In the genomic region with DNA sequence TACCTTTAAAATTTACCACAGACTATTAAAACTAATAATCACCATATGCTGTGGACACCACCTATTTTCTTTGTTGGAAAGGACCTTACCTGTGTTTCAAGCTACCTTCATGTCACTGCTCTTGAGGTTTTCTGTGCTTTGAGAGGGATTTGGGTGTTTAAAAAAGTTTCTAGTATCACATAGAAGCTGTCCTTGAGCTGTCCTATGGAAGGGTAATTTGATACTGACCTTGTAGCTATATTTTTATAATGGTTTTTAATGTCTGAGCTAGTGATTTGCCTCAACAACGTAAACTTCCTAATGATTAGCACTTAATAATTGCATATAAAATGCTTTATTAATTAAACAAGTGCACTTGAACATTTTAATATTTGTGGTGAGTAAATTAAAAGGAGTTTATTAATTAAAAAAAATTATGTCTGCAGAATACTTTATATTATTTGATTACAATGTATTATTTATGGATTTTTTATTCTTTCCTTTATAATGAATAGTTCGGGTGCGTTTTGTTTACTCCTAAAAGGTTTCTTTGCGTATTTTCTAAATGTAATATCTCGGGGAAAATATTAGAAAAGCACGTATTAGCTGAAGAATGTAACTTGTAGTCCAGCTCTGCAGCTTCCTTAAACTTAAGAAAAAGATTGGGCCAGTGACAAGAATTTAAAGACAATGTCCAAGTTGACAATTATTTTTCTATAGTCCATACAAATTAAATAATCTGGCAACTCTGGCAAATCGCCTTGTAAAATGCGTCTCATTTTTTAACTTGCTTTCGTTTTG, we compare ENCODE assay signal across 10 cellular contexts. TPM values are rescaled to one million over a fixed set of nuclear protein-coding genes. Genes with fewer than 3 reads are reported as not detected.
A peak's percentile ranks its signal among the peaks of the same experiment; 100 is the strongest.
DNase-seq lines count a peak whose midpoint lies in the region; ATAC-seq and TF ChIP-seq lines count a peak whose summit lies in the region.
"Had no signal": no experiment of that assay in that cellular context is flagged by ENCODE, and none has a peak within 500 bp of the region (broad histone marks: within the 10 kb centered on the region; RNA-seq: fewer than 3 reads in every experiment).

No MANE protein-coding gene starts in this region.

- H3K4me3 Mint-ChIP-seq in activated T-cell treated with anti-CD3 and anti-CD28 coated beads, Interleukin-2, amount 50 U/mL, for 4 hours = peak overlapping the region; percentile 74

- no peak for ATAC-seq in activated T-cell treated with anti-CD3 and anti-CD28 coated beads, Interleukin-2, amount 50 U/mL, for 4 hours

- TF ChIP-seq EP300 in suprapubic skin (IDR thresholded peaks at IDR 0.05) = no peak

- peaks cover 2% of the 10 kb centered on the region for H3K36me3 Mint-ChIP-seq in activated T-cell treated with anti-CD3 and anti-CD28 coated beads, Interleukin-2, amount 50 U/mL, for 4 hours (ENCODE audit: insufficient read depth)

- H3K9me3 ChIP-seq in suprapubic skin = no peaks in the 10 kb centered on the region

- H3K4me1 ChIP-seq in suprapubic skin = peaks cover 57% of the 10 kb centered on the region

- H3K4me1 Mint-ChIP-seq in activated T-cell treated with anti-CD3 and anti-CD28 coated beads, Interleukin-2, amount 50 U/mL, for 4 hours (ENCODE audit: low read depth) = peaks cover 32% of the 10 kb centered on the region

- no peak for TF ChIP-seq CTCF in epithelial cell of proximal tubule (conservative IDR thresholded peaks at IDR 0.05; ENCODE audit: low read depth, low read length)
- TF ChIP-seq CTCF in suprapubic skin (IDR thresholded peaks at IDR 0.05) = no peak

- H3K4me3 ChIP-seq in epithelial cell of proximal tubule (ENCODE audit: low read depth, low read length) (peak overlapping the region; percentile 63), suprapubic skin (peak overlapping the region; percentile 65)
- H3K4me3 ChIP-seq: BLaER1 had no signal

- peaks cover 4% of the 10 kb centered on the region for H3K9me3 Mint-ChIP-seq in activated T-cell treated with anti-CD3 and anti-CD28 coated beads, Interleukin-2, amount 50 U/mL, for 4 hours

- TF ChIP-seq POLR2A in suprapubic skin (IDR thresholded peaks at IDR 0.05) = no peak

- H3K27me3 Mint-ChIP-seq in activated T-cell treated with anti-CD3 and anti-CD28 coated beads, Interleukin-2, amount 50 U/mL, for 4 hours (ENCODE audit: low read depth) = peaks cover 81% of the 10 kb centered on the region

- peak overlapping the region; percentile 96 for H3K27ac ChIP-seq in suprapubic skin
- H3K27ac ChIP-seq: BLaER1 had no signal

- H3K27me3 ChIP-seq in suprapubic skin = peaks cover 97% of the 10 kb centered on the region

- 32% methylated on average over 9 of the region's 9 CpGs for WGBS in suprapubic skin

- no peak for DNase-seq in activated T-cell treated with anti-CD3 and anti-CD28 coated beads, Interleukin-2, amount 50 U/mL, for 4 hours
- no peak for DNase-seq in activated T-cell treated with anti-CD3 and anti-CD28 coated beads, Interleukin-2, amount 50 U/mL, for 48 hours
- DNase-seq in epithelial cell of proximal tubule (ENCODE audit: low read depth) (no peak), suprapubic skin (ENCODE audit: low spot score in 2 of 2) (no peak), NCI-H1694 treated with DMSO at 0.1 percent for 48 hours (lab: John Stamatoyannopoulos, UW) (no peak), NCI-H1092 (lab: John Stamatoyannopoulos, UW) (no peak)
- DNase-seq: foreskin melanocyte, NCI-H2227 treated with DMSO at 0.1 percent for 48 hours had no signal

- no peaks in the 10 kb centered on the region for H3K36me3 ChIP-seq in suprapubic skin
- H3K36me3 ChIP-seq: BLaER1 had no signal

RNA-seq across cellular contexts. Expression of a gene that starts 2.3 kb away (rescaled TPM):
- under 1 TPM in 1 of 3 donors, not detected in 2; 0.11 TPM for total RNA-seq in activated T-cell treated with anti-CD3 and anti-CD28 coated beads, Interleukin-2, amount 50 U/mL, for 4 hours
- 18.0 and 26.5 TPM in 2 replicates for total RNA-seq in epithelial cell of proximal tubule
- total RNA-seq in suprapubic skin = 1 to 10 TPM; 1.4 to 6.0 (median 2.6) TPM
- total RNA-seq: activated CD8-positive, alpha-beta memory T cell treated with anti-CD3 and anti-CD28 coated beads for 36 hours had no signal

RNA-seq across cellular contexts. Expression of a gene that starts 9.3 kb away (rescaled TPM):
- not detected for total RNA-seq in activated T-cell treated with anti-CD3 and anti-CD28 coated beads, Interleukin-2, amount 50 U/mL, for 4 hours
- total RNA-seq in epithelial cell of proximal tubule (9.8 and 11.5 TPM in 2 replicates), suprapubic skin (1 to 10 TPM in 2 of 4 donors, under 1 TPM in 1, not detected in 1; 0.26 to 3.1 (median 2.6) TPM)
- total RNA-seq: activated CD8-positive, alpha-beta memory T cell treated with anti-CD3 and anti-CD28 coated beads for 36 hours had no signal

RNA-seq across cellular contexts. Expression of a gene that starts 15.2 kb away (rescaled TPM):
- total RNA-seq in activated T-cell treated with anti-CD3 and anti-CD28 coated beads, Interleukin-2, amount 50 U/mL, for 4 hours = not detected
- 14.3 and 18.8 TPM in 2 replicates for total RNA-seq in epithelial cell of proximal tubule
- under 1 TPM in 2 of 4 donors, not detected in 2; 0.56 to 0.59 TPM for total RNA-seq in suprapubic skin
- total RNA-seq: activated CD8-positive, alpha-beta memory T cell treated with anti-CD3 and anti-CD28 coated beads for 36 hours had no signal

RNA-seq across cellular contexts. Expression of a gene that starts 19.5 kb away (rescaled TPM):
- not detected for total RNA-seq in activated T-cell treated with anti-CD3 and anti-CD28 coated beads, Interleukin-2, amount 50 U/mL, for 4 hours
- total RNA-seq in epithelial cell of proximal tubule (26.0 and 28.0 TPM in 2 replicates), suprapubic skin (1 to 10 TPM in 2 of 4 donors, not detected in 2; 1.9 to 3.1 TPM)
- total RNA-seq: activated CD8-positive, alpha-beta memory T cell treated with anti-CD3 and anti-CD28 coated beads for 36 hours had no signal

RNA-seq across cellular contexts. Expression of a gene that starts 24.7 kb away (rescaled TPM):
- total RNA-seq in activated T-cell treated with anti-CD3 and anti-CD28 coated beads, Interleukin-2, amount 50 U/mL, for 4 hours = not detected
- 17.5 and 25.1 TPM in 2 replicates for total RNA-seq in epithelial cell of proximal tubule
- total RNA-seq in suprapubic skin = not detected
- total RNA-seq: activated CD8-positive, alpha-beta memory T cell treated with anti-CD3 and anti-CD28 coated beads for 36 hours had no signal
